In genomic region chr4:182221987-182222386, GRCh38 we compare ENCODE assay signal across 17 cellular contexts. TPM values are rescaled to one million over a fixed set of nuclear protein-coding genes. Genes with fewer than 3 reads are reported as not detected.
DNase-seq lines count a peak whose midpoint lies in the region; ATAC-seq and TF ChIP-seq lines count a peak whose summit lies in the region.
"Had no signal": no experiment of that assay in that cellular context is flagged by ENCODE, and none has a peak within 500 bp of the region (broad histone marks: within the 10 kb centered on the region; RNA-seq: fewer than 3 reads in every experiment).

No MANE protein-coding gene starts in this region.

- H3K27ac Mint-ChIP-seq in type B pancreatic cell: no peak overlapping the region
- H3K27ac Mint-ChIP-seq in activated CD4-positive, alpha-beta memory T cell treated with anti-CD3 and anti-CD28 coated beads for 36 hours: no peak overlapping the region
- H3K27ac Mint-ChIP-seq: CD4-positive, alpha-beta T cell had no signal

- CTCF ChIA-PET in activated CD4-positive, alpha-beta memory T cell treated with anti-CD3 and anti-CD28 coated beads for 36 hours (lab: Charles Lee): no interaction called here

- intact Hi-C loops in esophagus muscularis mucosa (cut with DNase I): no loop called here
- intact Hi-C loops in activated CD4-positive, alpha-beta memory T cell treated with anti-CD3 and anti-CD28 coated beads for 36 hours (cut with micrococcal nuclease): no loop called here

- no peak overlapping the region for H3K27ac ChIP-seq in esophagus muscularis mucosa (replicated peaks in 1 of 4)
- H3K27ac ChIP-seq: 22Rv1, A549, C4-2B, GM23248, KMS-11 had no signal

- H3K4me3 Mint-ChIP-seq in type B pancreatic cell: peak overlapping the region; percentile 6
- H3K4me3 Mint-ChIP-seq in activated CD4-positive, alpha-beta memory T cell treated with anti-CD3 and anti-CD28 coated beads for 36 hours: no peak overlapping the region
- H3K4me3 Mint-ChIP-seq: CD4-positive, alpha-beta T cell had no signal

- no peak for ATAC-seq in HG02759 (IDR thresholded peaks at IDR 0.05; ENCODE audit: unreplicated experiment)
- no peak for ATAC-seq in HG02610 (IDR thresholded peaks at IDR 0.05; ENCODE audit: unreplicated experiment)
- ATAC-seq: A549 had no signal

- no peak for TF ChIP-seq POLR2A in esophagus muscularis mucosa (IDR thresholded peaks at IDR 0.05; ENCODE audit: low read depth)

- peaks cover 6% of the 10 kb centered on the region for H3K4me1 ChIP-seq in adipocyte (ENCODE audit: control insufficient read depth, insufficient read depth, low read length)
- no peaks in the 10 kb centered on the region for H3K4me1 ChIP-seq in esophagus muscularis mucosa
- H3K4me1 ChIP-seq: A549 had no signal

- H3K36me3 Mint-ChIP-seq in type B pancreatic cell: no peaks in the 10 kb centered on the region
- H3K36me3 Mint-ChIP-seq in activated CD4-positive, alpha-beta memory T cell treated with anti-CD3 and anti-CD28 coated beads for 36 hours: no peaks in the 10 kb centered on the region

- 87% methylated on average over 5 of the region's 5 CpGs for WGBS in esophagus muscularis mucosa

- H3K9me3 Mint-ChIP-seq in type B pancreatic cell: no peaks in the 10 kb centered on the region
- no peaks in the 10 kb centered on the region for H3K9me3 Mint-ChIP-seq in activated CD4-positive, alpha-beta memory T cell treated with anti-CD3 and anti-CD28 coated beads for 36 hours
- H3K9me3 Mint-ChIP-seq: CD4-positive, alpha-beta T cell had no signal

- H3K4me3 ChIP-seq in adipocyte (ENCODE audit: low read length) (no peak overlapping the region), esophagus muscularis mucosa (no peak overlapping the region)
- H3K4me3 ChIP-seq: A549, GM23248 had no signal

- H3K27me3 ChIP-seq in adipocyte (replicated peaks; ENCODE audit: control insufficient read depth, insufficient read depth, low read length) (no peaks in the 10 kb centered on the region), esophagus muscularis mucosa (no peaks in the 10 kb centered on the region)

- H3K9me3 ChIP-seq in adipocyte (ENCODE audit: control insufficient read depth, low read length): no peaks in the 10 kb centered on the region
- H3K9me3 ChIP-seq in esophagus muscularis mucosa: no peaks in the 10 kb centered on the region
- H3K9me3 ChIP-seq: A549, Caco-2 had no signal

- H3K27me3 Mint-ChIP-seq in type B pancreatic cell: no peaks in the 10 kb centered on the region
- no peaks in the 10 kb centered on the region for H3K27me3 Mint-ChIP-seq in activated CD4-positive, alpha-beta memory T cell treated with anti-CD3 and anti-CD28 coated beads for 36 hours
- H3K27me3 Mint-ChIP-seq: CD4-positive, alpha-beta T cell had no signal

- no peak for TF ChIP-seq EP300 in esophagus muscularis mucosa (IDR thresholded peaks at IDR 0.05)

- no peak overlapping the region for H3K9ac ChIP-seq in adipocyte (ENCODE audit: low read length)
- H3K9ac ChIP-seq: GM23248, KMS-11 had no signal

- no peaks in the 10 kb centered on the region for H3K36me3 ChIP-seq in adipocyte (ENCODE audit: control insufficient read depth, insufficient read depth, low read length, severe bottlenecking)
- no peaks in the 10 kb centered on the region for H3K36me3 ChIP-seq in esophagus muscularis mucosa

- POLR2A ChIA-PET in activated CD4-positive, alpha-beta memory T cell treated with anti-CD3 and anti-CD28 coated beads for 36 hours (lab: Charles Lee): no interaction called here

- DNase-seq in AG09319 (ENCODE audit: extremely low read depth, low read depth) (peak; percentile 44), adipocyte (ENCODE audit: low read depth) (peak; percentile 78), esophagus muscularis mucosa (ENCODE audit: extremely low spot score) (peak; percentile 39), type B pancreatic cell (ENCODE audit: extremely low spot score, unreplicated experiment) (no peak)
- no peak for DNase-seq in activated CD4-positive, alpha-beta memory T cell treated with anti-CD3 and anti-CD28 coated beads for 36 hours
- DNase-seq: CD4-positive, alpha-beta T cell; DMS153; GDM1; GM23248; HCEC 1CT had no signal

- TF ChIP-seq CTCF in AG09319 (IDR thresholded peaks at IDR 0.05; ENCODE audit: low read depth, low read length) (no peak), esophagus muscularis mucosa (IDR thresholded peaks at IDR 0.05) (no peak), type B pancreatic cell (conservative IDR thresholded peaks at IDR 0.05) (no peak)

- peaks cover 11% of the 10 kb centered on the region for H3K4me1 Mint-ChIP-seq in type B pancreatic cell (ENCODE audit: unreplicated experiment)
- no peaks in the 10 kb centered on the region for H3K4me1 Mint-ChIP-seq in activated CD4-positive, alpha-beta memory T cell treated with anti-CD3 and anti-CD28 coated beads for 36 hours (ENCODE audit: low read depth)

RNA-seq across cellular contexts. Expression of gene TENM3, which starts 21.2 kb away (rescaled TPM):
- 10 to 100 TPM; 16.2 to 30.5 (median 28.3) TPM for total RNA-seq in esophagus muscularis mucosa
- 49.3 and 73.5 TPM in 2 replicates for total RNA-seq in type B pancreatic cell (ENCODE audit: low replicate concordance)
- not detected for total RNA-seq in activated CD4-positive, alpha-beta memory T cell treated with anti-CD3 and anti-CD28 coated beads for 36 hours
- total RNA-seq: CD4-positive, alpha-beta T cell had no signal

Comparison
In these comparisons a context has a peak if more than half of its experiments do, and no peak if none do; other contexts are left out.
1. DNase-seq: peak in AG09319 (single experiment), adipocyte (single experiment) and esophagus muscularis mucosa (single experiment); none in type B pancreatic cell (single experiment) and activated CD4-positive, alpha-beta memory T cell treated with anti-CD3 and anti-CD28 coated beads for 36 hours (single experiment).
2. RNA of gene TENM3, which starts 21.2 kb away (total RNA-seq): 49.3 to 73.5 TPM in type B pancreatic cell and 16.2 to 30.5 TPM in esophagus muscularis mucosa; not detected in activated CD4-positive, alpha-beta memory T cell treated with anti-CD3 and anti-CD28 coated beads for 36 hours; every median in the first group is over 10 times any median in the second.